ENCODE assay signal across 11 cellular contexts in the genomic region with DNA sequence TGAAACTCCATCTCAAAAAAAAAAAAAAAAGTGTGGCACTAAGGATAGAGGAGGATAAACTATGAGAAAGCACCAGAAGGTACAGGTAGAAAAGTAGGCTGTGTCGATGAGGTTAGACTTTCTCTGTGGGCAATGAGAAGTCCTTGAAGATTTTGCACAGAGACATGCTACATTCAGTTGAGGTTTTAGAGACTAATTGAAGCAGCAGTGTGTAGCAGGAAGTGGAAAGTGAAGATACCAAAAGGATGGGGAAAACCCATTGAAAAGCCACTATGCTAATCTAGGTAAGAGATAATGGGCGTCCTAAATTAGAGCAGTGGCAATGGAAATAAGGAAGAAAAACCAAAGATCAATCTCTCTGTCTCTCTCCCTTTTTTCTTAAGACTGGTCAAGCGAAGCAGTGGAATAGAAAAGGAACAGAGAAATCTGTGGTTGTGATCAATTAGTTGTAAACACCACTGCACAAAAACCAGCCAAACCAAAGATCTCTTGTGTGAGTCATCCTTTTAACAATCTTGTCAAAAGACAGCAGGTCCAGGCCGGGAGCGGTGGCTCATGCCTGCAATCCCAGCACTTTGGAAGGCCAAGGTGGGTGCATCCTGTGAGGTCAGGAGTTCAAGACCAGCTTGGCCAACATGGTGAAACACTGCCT. TPM values are rescaled to one million over a fixed set of nuclear protein-coding genes. Genes with fewer than 3 reads are reported as not detected.
DNase-seq lines count a peak whose midpoint lies in the region; ATAC-seq and TF ChIP-seq lines count a peak whose summit lies in the region.
"Had no signal": no experiment of that assay in that cellular context is flagged by ENCODE, and none has a peak within 500 bp of the region (broad histone marks: within the 10 kb centered on the region; RNA-seq: fewer than 3 reads in every experiment).

No MANE protein-coding gene starts in this region.

- H3K9me3 Mint-ChIP-seq in activated CD8-positive, alpha-beta T cell treated with anti-CD3 and anti-CD28 coated beads for 36 hours, result no peaks in the 10 kb centered on the region

- TF ChIP-seq POLR2A in transverse colon (IDR thresholded peaks at IDR 0.05), result no peak

- H3K9me3 ChIP-seq in transverse colon, result no peaks in the 10 kb centered on the region

- peaks cover 33% of the 10 kb centered on the region for H3K4me1 Mint-ChIP-seq in activated CD8-positive, alpha-beta T cell treated with anti-CD3 and anti-CD28 coated beads for 36 hours (ENCODE audit: low read depth)

- no peak for TF ChIP-seq CTCF in activated CD8-positive, alpha-beta T cell treated with anti-CD3 and anti-CD28 coated beads for 36 hours (IDR thresholded peaks at IDR 0.05)
- no peak for TF ChIP-seq CTCF in transverse colon (IDR thresholded peaks at IDR 0.05)

- POLR2A ChIA-PET in activated CD8-positive, alpha-beta T cell treated with anti-CD3 and anti-CD28 coated beads for 36 hours (lab: Charles Lee), result interaction anchor here (0.9 kb wide), 1 partner anchor 13 kb away, joined by 5 read pairs; no protein-coding TSS in a partner anchor

- H3K27ac Mint-ChIP-seq in activated CD8-positive, alpha-beta T cell treated with anti-CD3 and anti-CD28 coated beads for 36 hours, result peak overlapping the region; percentile 89
- H3K27ac Mint-ChIP-seq: brain had no signal

- CTCF ChIA-PET in activated CD8-positive, alpha-beta T cell treated with anti-CD3 and anti-CD28 coated beads for 36 hours (lab: Charles Lee), result interaction anchor here (1.0 to 2.0 kb wide), 3 partner anchors 18 to 335 kb away, joined by 3 to 7 read pairs (median 7); no protein-coding TSS in a partner anchor

- ATAC-seq in HG03066 (IDR thresholded peaks at IDR 0.05; ENCODE audit: low read depth, unreplicated experiment), result peak; percentile 78
- peak; percentile 90 for ATAC-seq in activated CD8-positive, alpha-beta T cell treated with anti-CD3 and anti-CD28 coated beads for 36 hours

- in situ Hi-C loops in transverse colon (cut with MboI; ENCODE audit: low pct_ligation_motif_present in 1 of 4, low pct_unique_long_range_greater_than_20kb in 1 of 4, low sequenced_read_pairs in 3 of 4), result loop anchor here in 2 of 4 donors (25.0 kb wide), 1 partner anchor 256 kb away; no protein-coding TSS in a partner anchor

- H3K36me3 Mint-ChIP-seq in activated CD8-positive, alpha-beta T cell treated with anti-CD3 and anti-CD28 coated beads for 36 hours (ENCODE audit: low read depth), result no peaks in the 10 kb centered on the region
- H3K36me3 Mint-ChIP-seq: brain had no signal

- peaks cover 27% of the 10 kb centered on the region for H3K27me3 ChIP-seq in transverse colon

- peak overlapping the region; percentile 21 for H3K4me3 Mint-ChIP-seq in activated CD8-positive, alpha-beta T cell treated with anti-CD3 and anti-CD28 coated beads for 36 hours
- H3K4me3 Mint-ChIP-seq: brain had no signal

- no peak overlapping the region for H3K4me3 ChIP-seq in transverse colon

- DNase-seq in NOMO-1 treated with DMSO at 0.1 percent for 48 hours (lab: John Stamatoyannopoulos, UW; ENCODE audit: unreplicated experiment) (peak; percentile 62), NOMO-1 treated with dmso at 0.1 percent for 144 hours (lab: John Stamatoyannopoulos, UW; ENCODE audit: unreplicated experiment) (no peak), anterior cingulate cortex (lab: John Stamatoyannopoulos, UW) (no peak), occipital lobe (lab: John Stamatoyannopoulos, UW) (no peak), transverse colon (no peak)
- DNase-seq in activated CD8-positive, alpha-beta T cell treated with anti-CD3 and anti-CD28 coated beads for 36 hours, result peak; percentile 68
- DNase-seq in stimulated activated CD8-positive, alpha-beta memory T cell treated with anti-CD3 and anti-CD28 coated beads, Interleukin-4, amount 100 ng/mL, for 48 hours, result peak; percentile 55

- H3K27me3 Mint-ChIP-seq in activated CD8-positive, alpha-beta T cell treated with anti-CD3 and anti-CD28 coated beads for 36 hours, result peaks cover 4% of the 10 kb centered on the region

- H3K27ac ChIP-seq in transverse colon, result no peak overlapping the region

- H3K4me1 ChIP-seq in transverse colon, result peaks cover 0 to 13% (median 9%) of the 10 kb centered on the region in 4 donors

- intact Hi-C loops in activated CD8-positive, alpha-beta T cell treated with anti-CD3 and anti-CD28 coated beads for 36 hours (cut with micrococcal nuclease), result no loop called here
- intact Hi-C loops in transverse colon (cut with DNase I; ENCODE audit: low total_unique reads), result no loop called here

- TF ChIP-seq EP300 in transverse colon (IDR thresholded peaks at IDR 0.05; ENCODE audit: low read depth), result no peak

- H3K36me3 ChIP-seq in transverse colon, result no peaks in the 10 kb centered on the region

- WGBS in transverse colon (ENCODE audit: low coverage in 1 of 2), 2 donors, result 60 to 61% methylated on average over 2 to 5 of the region's 5 CpGs

RNA-seq across cellular contexts. Expression of gene SPINK2, which starts 3.5 kb away (rescaled TPM):
- total RNA-seq in activated CD8-positive, alpha-beta T cell treated with anti-CD3 and anti-CD28 coated beads for 36 hours, result under 1 TPM in 1 of 2 experiments, not detected in 1; 0.81 TPM
- total RNA-seq in occipital lobe, result not detected
- total RNA-seq in transverse colon, result 1 to 10 TPM in 1 of 4 donors, under 1 TPM in 1, not detected in 2; 0.68 to 2.9 TPM
- total RNA-seq: LHCN-M2, ureter had no signal

Comparison
In these comparisons a context has a peak if more than half of its experiments do, and no peak if none do; other contexts are left out.
1. DNase-seq: peak in NOMO-1 treated with DMSO at 0.1 percent for 48 hours (single experiment), activated CD8-positive, alpha-beta T cell treated with anti-CD3 and anti-CD28 coated beads for 36 hours (single experiment) and stimulated activated CD8-positive, alpha-beta memory T cell treated with anti-CD3 and anti-CD28 coated beads, Interleukin-4, amount 100 ng/mL, for 48 hours (single experiment); none in NOMO-1 treated with dmso at 0.1 percent for 144 hours (single experiment), anterior cingulate cortex (0 of 58), occipital lobe (single experiment) and transverse colon (single experiment).